In the genomic region with DNA sequence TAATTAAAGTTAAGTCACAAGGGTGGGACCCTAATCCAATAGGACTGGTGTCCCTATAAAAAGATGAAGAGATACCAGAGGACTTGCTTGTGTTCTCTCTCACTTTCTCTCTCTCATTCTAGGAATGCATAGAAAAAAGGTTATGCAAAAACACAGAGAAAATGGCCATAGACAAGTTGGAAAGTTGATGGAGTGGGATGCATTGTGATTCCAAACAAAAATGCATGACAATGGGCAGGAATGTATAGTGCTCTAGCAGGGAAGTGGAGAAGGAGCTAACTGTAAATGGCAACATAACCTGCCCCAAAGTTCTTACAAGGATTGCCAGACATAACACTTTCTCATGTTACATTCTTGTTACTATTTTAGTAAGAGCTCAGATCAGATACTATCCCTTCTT, we compare ENCODE assay signal across 1 cellular context.
TF ChIP-seq lines count a peak whose summit lies in the region.

No MANE protein-coding gene starts in this region.

TF ChIP-seq in GM23338, 12 proteins besides CTCF, POLR2A, EP300 and RAD21:
- TF ChIP-seq, protein P1, sequence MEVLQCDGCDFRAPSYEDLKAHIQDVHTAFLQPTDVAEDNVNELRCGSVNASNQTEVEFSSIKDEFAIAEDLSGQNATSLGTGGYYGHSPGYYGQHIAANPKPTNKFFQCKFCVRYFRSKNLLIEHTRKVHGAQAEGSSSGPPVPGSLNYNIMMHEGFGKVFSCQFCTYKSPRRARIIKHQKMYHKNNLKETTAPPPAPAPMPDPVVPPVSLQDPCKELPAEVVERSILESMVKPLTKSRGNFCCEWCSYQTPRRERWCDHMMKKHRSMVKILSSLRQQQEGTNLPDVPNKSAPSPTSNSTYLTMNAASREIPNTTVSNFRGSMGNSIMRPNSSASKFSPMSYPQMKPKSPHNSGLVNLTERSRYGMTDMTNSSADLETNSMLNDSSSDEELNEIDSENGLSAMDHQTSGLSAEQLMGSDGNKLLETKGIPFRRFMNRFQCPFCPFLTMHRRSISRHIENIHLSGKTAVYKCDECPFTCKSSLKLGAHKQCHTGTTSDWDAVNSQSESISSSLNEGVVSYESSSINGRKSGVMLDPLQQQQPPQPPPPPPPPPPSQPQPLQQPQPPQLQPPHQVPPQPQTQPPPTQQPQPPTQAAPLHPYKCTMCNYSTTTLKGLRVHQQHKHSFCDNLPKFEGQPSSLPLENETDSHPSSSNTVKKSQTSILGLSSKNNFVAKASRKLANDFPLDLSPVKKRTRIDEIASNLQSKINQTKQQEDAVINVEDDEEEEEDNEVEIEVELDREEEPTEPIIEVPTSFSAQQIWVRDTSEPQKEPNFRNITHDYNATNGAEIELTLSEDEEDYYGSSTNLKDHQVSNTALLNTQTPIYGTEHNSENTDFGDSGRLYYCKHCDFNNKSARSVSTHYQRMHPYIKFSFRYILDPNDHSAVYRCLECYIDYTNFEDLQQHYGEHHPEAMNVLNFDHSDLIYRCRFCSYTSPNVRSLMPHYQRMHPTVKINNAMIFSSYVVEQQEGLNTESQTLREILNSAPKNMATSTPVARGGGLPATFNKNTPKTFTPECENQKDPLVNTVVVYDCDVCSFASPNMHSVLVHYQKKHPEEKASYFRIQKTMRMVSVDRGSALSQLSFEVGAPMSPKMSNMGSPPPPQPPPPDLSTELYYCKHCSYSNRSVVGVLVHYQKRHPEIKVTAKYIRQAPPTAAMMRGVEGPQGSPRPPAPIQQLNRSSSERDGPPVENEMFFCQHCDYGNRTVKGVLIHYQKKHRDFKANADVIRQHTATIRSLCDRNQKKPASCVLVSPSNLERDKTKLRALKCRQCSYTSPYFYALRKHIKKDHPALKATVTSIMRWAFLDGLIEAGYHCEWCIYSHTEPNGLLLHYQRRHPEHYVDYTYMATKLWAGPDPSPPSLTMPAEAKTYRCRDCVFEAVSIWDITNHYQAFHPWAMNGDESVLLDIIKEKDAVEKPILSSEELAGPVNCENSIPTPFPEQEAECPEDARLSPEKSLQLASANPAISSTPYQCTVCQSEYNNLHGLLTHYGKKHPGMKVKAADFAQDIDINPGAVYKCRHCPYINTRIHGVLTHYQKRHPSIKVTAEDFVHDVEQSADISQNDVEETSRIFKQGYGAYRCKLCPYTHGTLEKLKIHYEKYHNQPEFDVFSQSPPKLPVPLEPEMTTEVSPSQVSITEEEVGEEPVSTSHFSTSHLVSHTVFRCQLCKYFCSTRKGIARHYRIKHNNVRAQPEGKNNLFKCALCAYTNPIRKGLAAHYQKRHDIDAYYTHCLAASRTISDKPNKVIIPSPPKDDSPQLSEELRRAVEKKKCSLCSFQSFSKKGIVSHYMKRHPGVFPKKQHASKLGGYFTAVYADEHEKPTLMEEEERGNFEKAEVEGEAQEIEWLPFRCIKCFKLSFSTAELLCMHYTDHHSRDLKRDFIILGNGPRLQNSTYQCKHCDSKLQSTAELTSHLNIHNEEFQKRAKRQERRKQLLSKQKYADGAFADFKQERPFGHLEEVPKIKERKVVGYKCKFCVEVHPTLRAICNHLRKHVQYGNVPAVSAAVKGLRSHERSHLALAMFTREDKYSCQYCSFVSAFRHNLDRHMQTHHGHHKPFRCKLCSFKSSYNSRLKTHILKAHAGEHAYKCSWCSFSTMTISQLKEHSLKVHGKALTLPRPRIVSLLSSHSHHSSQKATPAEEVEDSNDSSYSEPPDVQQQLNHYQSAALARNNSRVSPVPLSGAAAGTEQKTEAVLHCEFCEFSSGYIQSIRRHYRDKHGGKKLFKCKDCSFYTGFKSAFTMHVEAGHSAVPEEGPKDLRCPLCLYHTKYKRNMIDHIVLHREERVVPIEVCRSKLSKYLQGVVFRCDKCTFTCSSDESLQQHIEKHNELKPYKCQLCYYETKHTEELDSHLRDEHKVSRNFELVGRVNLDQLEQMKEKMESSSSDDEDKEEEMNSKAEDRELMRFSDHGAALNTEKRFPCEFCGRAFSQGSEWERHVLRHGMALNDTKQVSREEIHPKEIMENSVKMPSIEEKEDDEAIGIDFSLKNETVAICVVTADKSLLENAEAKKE (CRISPR knock-in tag; IDR thresholded peaks at IDR 0.05): peak; percentile 86
- TF ChIP-seq ZNF114 (CRISPR knock-in tag; IDR thresholded peaks at IDR 0.05) (no peak), NANOG (IDR thresholded peaks at IDR 0.05; ENCODE audit: borderline replicate concordance) (peak; percentile 58; the same call in 1 of the 2 replicates), REST (IDR thresholded peaks at IDR 0.05; ENCODE audit: unreplicated experiment) (no peak), POLR2AphosphoS5 (IDR thresholded peaks at IDR 0.05; ENCODE audit: low read depth) (peak; percentile 39; the same call in 1 of the 2 replicates)
TF ChIP-seq in GM23338: peak in this region for 3.
